ENCODE assay signal across 3 cellular contexts in genomic region chr6:92083914-92084313, GRCh38.
DNase-seq lines count a peak whose midpoint lies in the region; ATAC-seq, FAIRE-seq and TF ChIP-seq lines count a peak whose summit lies in the region.
"Not testable (repeated sequence)": the region's sequence is repeated elsewhere in the genome, so short reads cannot be mapped to it uniquely, and the experiment has no call there.

No MANE protein-coding gene starts in this region.

- not testable (repeated sequence) for TF ChIP-seq RAD21 in K562 (CRISPR knock-in tag; conservative IDR thresholded peaks at IDR 0.05 in 1 of 2, IDR thresholded peaks at IDR 0.05 in 1 of 2)

- H3K9ac ChIP-seq in K562 (ENCODE audit: insufficient read depth in 1 of 2, low read depth in 2 of 2, low read length in 2 of 2): not testable (repeated sequence)

- H2AFZ ChIP-seq in K562 (ENCODE audit: low read depth, low read length): not testable (repeated sequence)

- H3K4me2 ChIP-seq in K562 (ENCODE audit: insufficient read depth, low read length): not testable (repeated sequence)

- TF ChIP-seq POLR2A in K562 (conservative IDR thresholded peaks at IDR 0.05): not testable (repeated sequence)

- not testable (repeated sequence) for H3K27ac ChIP-seq in HEK293 (ENCODE audit: extremely low read depth, low read depth, low read length); K562 (ENCODE audit: extremely low read depth, low read depth, low read length)

- not testable (repeated sequence) for DNase-seq in K562 (ENCODE audit: extremely low read depth in 1 of 4, low spot score in 3 of 4)
- peak; percentile 37 for DNase-seq in mesenteric fat pad (ENCODE audit: low spot score)

- H3K36me3 ChIP-seq in HEK293 (ENCODE audit: control insufficient read depth in 2 of 2, insufficient read depth in 1 of 2, low read length in 2 of 2); K562 (ENCODE audit: control insufficient read depth, insufficient read depth, low read length): not testable (repeated sequence)

- CTCF ChIA-PET in HEK293 (lab: Yijun Ruan, JAX); K562 (lab: Yijun Ruan, JAX; ENCODE audit: low intra/inter-chr PET ratio): not testable (repeated sequence)

- not testable (repeated sequence) for H3K9me3 ChIP-seq in HEK293 (ENCODE audit: control insufficient read depth, insufficient read depth, low read depth, low read length); K562 (replicated peaks; ENCODE audit: control insufficient read depth, insufficient read depth, low read depth, low read length)

- not testable (repeated sequence) for TF ChIP-seq EP300 in K562 (IDR thresholded peaks at IDR 0.05; ENCODE audit: low read length)

- not testable (repeated sequence) for H3K9me1 ChIP-seq in K562 (ENCODE audit: control insufficient read depth, insufficient read depth, low read length)

- TF ChIP-seq CTCF in HEK293 (tag by site-specific recombination; IDR thresholded peaks at IDR 0.05); K562 (IDR thresholded peaks at IDR 0.05 in 2 of 3, conservative IDR thresholded peaks at IDR 0.05 in 1 of 3; ENCODE audit: insufficient read depth in 2 of 3, low read depth in 1 of 3, low read length in 3 of 3): not testable (repeated sequence)

- not testable (repeated sequence) for H3K4me1 ChIP-seq in HEK293 (ENCODE audit: control insufficient read depth, insufficient read depth, low read length); K562 (replicated peaks in 1 of 2; ENCODE audit: control insufficient read depth in 2 of 2, insufficient read depth in 2 of 2, low read length in 2 of 2)

- H3K27me3 ChIP-seq in K562 (ENCODE audit: control insufficient read depth in 2 of 2, insufficient read depth in 2 of 2, low read length in 2 of 2): not testable (repeated sequence)

- intact Hi-C loops in K562 (cut with micrococcal nuclease): not testable (repeated sequence)

- 6% methylated on average over 5 of the region's 5 CpGs for WGBS in K562 (ENCODE audit: insufficient coverage, low coverage, missing lambda C conversion rate)

- H3K79me2 ChIP-seq in K562 (ENCODE audit: control insufficient read depth, insufficient read depth, low read length): not testable (repeated sequence)

- ATAC-seq in K562: not testable (repeated sequence)

- H3K4me3 ChIP-seq in HEK293 (ENCODE audit: low read depth, low read length); K562: not testable (repeated sequence)

- POLR2A ChIA-PET in HEK293 (lab: Yijun Ruan, JAX); K562 (lab: Yijun Ruan, JAX): not testable (repeated sequence)

- in situ Hi-C loops in K562 (cut with MboI): not testable (repeated sequence)

- not testable (repeated sequence) for H4K20me1 ChIP-seq in K562 (replicated peaks; ENCODE audit: control insufficient read depth, insufficient read depth, low read length)

- not testable (repeated sequence) for FAIRE-seq in K562 (lab: Jason Lieb, UNC)

- BruUV-seq in K562 (replicated peaks; lab: Mats Ljungman, UMichigan): not testable (repeated sequence)

TF ChIP-seq in HEK293, 187 proteins besides CTCF, POLR2A, EP300 and RAD21:
- TF ChIP-seq ZNF146 (tag by site-specific recombination; IDR thresholded peaks at IDR 0.05): peak; percentile 87

TF ChIP-seq in K562, 482 proteins besides CTCF, POLR2A, EP300 and RAD21:
- peak; percentile 77 for TF ChIP-seq ZNF146 (CRISPR knock-in tag; IDR thresholded peaks at IDR 0.05; ENCODE audit: unreplicated experiment)
